14 cellular contexts compared by ENCODE assay signal in the genomic region with DNA sequence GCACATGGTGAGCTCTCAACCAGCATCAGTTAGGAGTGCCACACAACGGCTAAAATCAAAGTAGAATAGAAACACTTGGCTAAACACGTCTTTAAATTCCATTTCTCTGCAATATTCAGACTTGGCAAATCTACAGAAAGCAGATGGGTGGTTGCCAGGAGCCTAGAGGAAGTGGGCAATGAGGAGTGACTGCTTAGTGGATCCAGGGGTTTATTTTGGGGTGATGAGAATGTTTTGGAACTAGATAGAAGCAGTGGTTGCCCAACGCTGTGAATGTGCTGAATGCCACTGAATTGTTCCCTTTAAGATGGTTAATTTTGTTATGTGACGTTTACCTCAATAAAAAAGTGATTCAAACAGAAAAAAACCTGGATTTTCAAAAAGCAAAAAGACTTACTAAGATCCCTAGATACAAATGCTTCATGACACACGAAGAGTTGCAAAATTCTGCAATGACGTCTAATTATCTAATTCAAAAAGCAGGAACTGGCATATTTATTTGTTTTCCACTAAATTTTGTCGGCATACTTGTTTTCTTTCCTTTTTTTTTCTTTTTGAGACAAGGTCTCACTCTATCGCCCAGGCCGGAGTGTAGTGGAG. TPM values are rescaled to one million over a fixed set of nuclear protein-coding genes. Genes with fewer than 3 reads are reported as not detected.
A peak's percentile ranks its signal among the peaks of the same experiment; 100 is the strongest.
DNase-seq lines count a peak whose midpoint lies in the region; ATAC-seq lines count a peak whose summit lies in the region.
"Had no signal": no experiment of that assay in that cellular context is flagged by ENCODE, and none has a peak within 500 bp of the region (broad histone marks: within the 10 kb centered on the region; RNA-seq: fewer than 3 reads in every experiment).

No MANE protein-coding gene starts in this region.

- ATAC-seq in GM21717 (IDR thresholded peaks at IDR 0.05; ENCODE audit: unreplicated experiment) = no peak
- ATAC-seq in activated naive CD4-positive, alpha-beta T cell treated with anti-CD3 and anti-CD28 coated beads, Interleukin-2, amount 50 U/mL, for 72 hours = no peak

- H3K9me3 Mint-ChIP-seq in activated naive CD4-positive, alpha-beta T cell treated with anti-CD3 and anti-CD28 coated beads, Interleukin-2, amount 50 U/mL, for 72 hours = no peaks in the 10 kb centered on the region
- H3K9me3 Mint-ChIP-seq: T-helper 1 cell treated with Interleukin-12 subunit alpha and Interleukin-12 subunit beta and Interleukin-4 antibody, amounts not matched to agents 30 μg/mL and 1 μg/mL, for 36 hours had no signal

- H3K27ac Mint-ChIP-seq in activated naive CD4-positive, alpha-beta T cell treated with anti-CD3 and anti-CD28 coated beads, Interleukin-2, amount 50 U/mL, for 72 hours = no peak overlapping the region
- H3K27ac Mint-ChIP-seq: progenitor cell of endocrine pancreas; T-helper 1 cell treated with Interleukin-12 subunit alpha and Interleukin-12 subunit beta and Interleukin-4 antibody, amounts not matched to agents 30 μg/mL and 1 μg/mL, for 36 hours; type B pancreatic cell had no signal

- in situ Hi-C loops in G401 (cut with HindIII; ENCODE audit: low sequenced_read_pairs) (no loop called here), ACHN (cut with HindIII; ENCODE audit: low pct_ligation_motif_present, low pct_unique_long_range_greater_than_20kb, low sequenced_read_pairs) (no loop called here)

- DNase-seq in G401 (ENCODE audit: low spot score) (peak; percentile 32), NOMO-1 treated with dmso at 0.1 percent for 144 hours (lab: John Stamatoyannopoulos, UW; ENCODE audit: unreplicated experiment) (peak; percentile 4), fibroblast of gingiva (ENCODE audit: low read depth) (peak; percentile 12), pons (ENCODE audit: low spot score) (peak; percentile 82), ACHN (no peak), HK-2 (ENCODE audit: unreplicated experiment) (no peak)
- no peak for DNase-seq in activated naive CD4-positive, alpha-beta T cell treated with anti-CD3 and anti-CD28 coated beads, Interleukin-2, amount 50 U/mL, for 72 hours (ENCODE audit: low spot score in 2 of 2)
- DNase-seq: MM.1S, NCI-H748 treated with DMSO at 0.1 percent for 48 hours had no signal

- no peaks in the 10 kb centered on the region for H3K36me3 Mint-ChIP-seq in activated naive CD4-positive, alpha-beta T cell treated with anti-CD3 and anti-CD28 coated beads, Interleukin-2, amount 50 U/mL, for 72 hours
- H3K36me3 Mint-ChIP-seq: type B pancreatic cell had no signal

RNA-seq across cellular contexts. Expression of gene DAO, which starts 34.2 kb away (rescaled TPM):
- total RNA-seq in G401 (2014; rRNA removed; shearing (Covaris generic)) = 21.5 and 22.1 TPM in 2 replicates
- total RNA-seq in activated naive CD4-positive, alpha-beta T cell treated with anti-CD3 and anti-CD28 coated beads, Interleukin-2, amount 50 U/mL, for 72 hours = not detected
- total RNA-seq: breast epithelium, progenitor cell of endocrine pancreas had no signal

RNA-seq across cellular contexts. Expression of gene SSH1, which starts 56.7 kb away (rescaled TPM):
- 34.8 and 45.1 TPM in 2 replicates for total RNA-seq in G401 (2014; rRNA removed; shearing (Covaris generic))
- total RNA-seq in activated naive CD4-positive, alpha-beta T cell treated with anti-CD3 and anti-CD28 coated beads, Interleukin-2, amount 50 U/mL, for 72 hours = 10 to 100 TPM; 25.3 to 36.0 TPM

Comparison
In these comparisons a context has a peak if more than half of its experiments do, and no peak if none do; other contexts are left out.
1. DNase-seq: peak in G401 (single experiment), NOMO-1 treated with dmso at 0.1 percent for 144 hours (single experiment), fibroblast of gingiva (single experiment) and pons (single experiment); none in ACHN (single experiment), HK-2 (single experiment) and activated naive CD4-positive, alpha-beta T cell treated with anti-CD3 and anti-CD28 coated beads, Interleukin-2, amount 50 U/mL, for 72 hours (0 of 2).
2. RNA of gene DAO, which starts 34.2 kb away (total RNA-seq): 21.5 to 22.1 TPM in G401; not detected in activated naive CD4-positive, alpha-beta T cell treated with anti-CD3 and anti-CD28 coated beads, Interleukin-2, amount 50 U/mL, for 72 hours; every median in the first group is over 10 times any median in the second.